In the genomic region with DNA sequence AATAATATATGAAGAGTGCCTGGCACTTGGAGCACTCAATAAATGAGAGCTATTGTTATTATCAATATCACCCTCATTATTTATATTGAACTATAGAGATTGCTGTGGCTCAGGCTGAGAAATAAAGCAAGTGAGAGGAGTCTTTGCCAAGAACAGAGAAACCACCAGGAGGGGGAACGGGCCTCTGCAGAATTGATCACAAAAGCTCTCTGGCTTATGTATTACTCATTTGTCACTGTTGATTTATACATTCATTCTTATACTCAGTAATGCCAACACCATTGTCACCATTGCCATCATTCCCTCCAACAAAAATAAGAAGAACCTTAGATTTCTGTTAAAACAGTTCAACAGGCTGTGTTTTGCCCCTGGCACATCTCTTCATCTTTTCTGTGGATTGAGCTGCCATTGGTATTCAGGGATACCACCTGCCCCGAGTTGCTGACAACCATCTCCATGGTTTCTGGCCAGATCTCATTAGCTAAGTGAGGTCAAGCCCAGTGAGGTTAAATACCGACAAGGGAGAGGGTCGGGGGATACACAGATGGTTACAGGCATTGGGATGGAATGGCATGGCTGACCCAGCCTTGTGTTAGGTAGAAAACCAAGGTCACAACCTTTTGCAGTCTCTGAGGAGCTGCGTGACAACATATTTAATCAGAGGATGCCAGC, we compare ENCODE assay signal across 11 cellular contexts. TPM values are rescaled to one million over a fixed set of nuclear protein-coding genes. Genes with fewer than 3 reads are reported as not detected.
A peak's percentile ranks its signal among the peaks of the same experiment; 100 is the strongest.
DNase-seq lines count a peak whose midpoint lies in the region; ATAC-seq and TF ChIP-seq lines count a peak whose summit lies in the region.
"Had no signal": no experiment of that assay in that cellular context is flagged by ENCODE, and none has a peak within 500 bp of the region (broad histone marks: within the 10 kb centered on the region; RNA-seq: fewer than 3 reads in every experiment).

No MANE protein-coding gene starts in this region.

- peak overlapping the region; percentile 66 for H3K4me3 Mint-ChIP-seq in T-helper 2 cell treated with Interferon-gamma antibody and Interleukin-4, amounts not matched to agents 5 μg/mL and 100 μg/mL, for 36 hours
- no peak overlapping the region for H3K4me3 Mint-ChIP-seq in stimulated activated naive CD8-positive, alpha-beta T cell treated with anti-CD3 and anti-CD28 coated beads, Interleukin-15, Interleukin-2, amounts not matched to agents 100 ng/mL and 50 ng/mL, for 24 hours
- no peak overlapping the region for H3K4me3 Mint-ChIP-seq in neural progenitor cell
- H3K4me3 Mint-ChIP-seq: H9 had no signal

- H3K27ac Mint-ChIP-seq in T-helper 2 cell treated with Interferon-gamma antibody and Interleukin-4, amounts not matched to agents 5 μg/mL and 100 μg/mL, for 36 hours: peak overlapping the region; percentile 93
- H3K27ac Mint-ChIP-seq in stimulated activated naive CD8-positive, alpha-beta T cell treated with anti-CD3 and anti-CD28 coated beads, Interleukin-15, Interleukin-2, amounts not matched to agents 100 ng/mL and 50 ng/mL, for 24 hours: peak overlapping the region; percentile 90
- H3K27ac Mint-ChIP-seq in neural progenitor cell: no peak overlapping the region
- H3K27ac Mint-ChIP-seq: H9 had no signal

- H3K9me3 Mint-ChIP-seq in T-helper 2 cell treated with Interferon-gamma antibody and Interleukin-4, amounts not matched to agents 5 μg/mL and 100 μg/mL, for 36 hours: no peaks in the 10 kb centered on the region
- H3K9me3 Mint-ChIP-seq in stimulated activated naive CD8-positive, alpha-beta T cell treated with anti-CD3 and anti-CD28 coated beads, Interleukin-15, Interleukin-2, amounts not matched to agents 100 ng/mL and 50 ng/mL, for 24 hours: no peaks in the 10 kb centered on the region
- H3K9me3 Mint-ChIP-seq in neural progenitor cell: no peaks in the 10 kb centered on the region
- H3K9me3 Mint-ChIP-seq: H9 had no signal

- H3K4me1 ChIP-seq in effector memory CD4-positive, alpha-beta T cell (ENCODE audit: control insufficient read depth, insufficient read depth, low read length, poor library complexity, severe bottlenecking): peaks cover 70% of the 10 kb centered on the region
- H3K4me1 ChIP-seq in neural progenitor cell: no peaks in the 10 kb centered on the region

- H3K27me3 Mint-ChIP-seq in T-helper 2 cell treated with Interferon-gamma antibody and Interleukin-4, amounts not matched to agents 5 μg/mL and 100 μg/mL, for 36 hours (ENCODE audit: low read depth): no peaks in the 10 kb centered on the region
- H3K27me3 Mint-ChIP-seq in stimulated activated naive CD8-positive, alpha-beta T cell treated with anti-CD3 and anti-CD28 coated beads, Interleukin-15, Interleukin-2, amounts not matched to agents 100 ng/mL and 50 ng/mL, for 24 hours: peaks cover 4% of the 10 kb centered on the region
- no peaks in the 10 kb centered on the region for H3K27me3 Mint-ChIP-seq in neural progenitor cell (ENCODE audit: insufficient read depth, low read depth)

- H2AFZ ChIP-seq in neural progenitor cell (replicated peaks): no peak overlapping the region

- H3K9ac ChIP-seq in neural progenitor cell: no peak overlapping the region
- H3K9ac ChIP-seq: parathyroid adenoma had no signal

- DNase-seq in stimulated activated CD4-positive, alpha-beta T cell treated with anti-CD3 and anti-CD28 coated beads, Interleukin-12 subunit alpha, Interleukin-12 subunit beta, amount 100 ng/mL, for 48 hours (ENCODE audit: low read depth in 2 of 3, low spot score in 1 of 3): peak; percentile 52 to 58 (median 55)
- no peak for DNase-seq in stimulated activated CD4-positive, alpha-beta T cell treated with anti-CD3 and anti-CD28 coated beads, Interleukin-4, amount 100 ng/mL, for 4 hours
- DNase-seq in T-helper 2 cell treated with Interferon-gamma antibody and Interleukin-4, amounts not matched to agents 5 μg/mL and 100 μg/mL, for 36 hours (ENCODE audit: low spot score): peak; percentile 74
- no peak for DNase-seq in effector memory CD4-positive, alpha-beta T cell
- DNase-seq in neural progenitor cell (ENCODE audit: low spot score) (no peak), amniotic stem cell (lab: John Stamatoyannopoulos, UW) (no peak)
- DNase-seq: H9, NCI-H1092 had no signal

- H4K20me1 ChIP-seq in neural progenitor cell (ENCODE audit: low read depth): no peaks in the 10 kb centered on the region

- H3K79me2 ChIP-seq in neural progenitor cell (ENCODE audit: low read depth): no peaks in the 10 kb centered on the region
- H3K79me2 ChIP-seq: parathyroid adenoma had no signal

- peaks cover 88% of the 10 kb centered on the region for H3K4me1 Mint-ChIP-seq in T-helper 2 cell treated with Interferon-gamma antibody and Interleukin-4, amounts not matched to agents 5 μg/mL and 100 μg/mL, for 36 hours (ENCODE audit: low read depth)
- H3K4me1 Mint-ChIP-seq in stimulated activated naive CD8-positive, alpha-beta T cell treated with anti-CD3 and anti-CD28 coated beads, Interleukin-15, Interleukin-2, amounts not matched to agents 100 ng/mL and 50 ng/mL, for 24 hours (ENCODE audit: low read depth): peaks cover 87% of the 10 kb centered on the region
- H3K4me1 Mint-ChIP-seq in neural progenitor cell: peaks cover 17% of the 10 kb centered on the region

- H3F3A ChIP-seq in neural progenitor cell (ENCODE audit: low read depth): no peaks in the 10 kb centered on the region

- no peak for TF ChIP-seq CTCF in neural progenitor cell (IDR thresholded peaks at IDR 0.05)

- no peaks in the 10 kb centered on the region for H3K27me3 ChIP-seq in effector memory CD4-positive, alpha-beta T cell (replicated peaks; ENCODE audit: control insufficient read depth, insufficient read depth, low read length, poor library complexity, severe bottlenecking)
- no peaks in the 10 kb centered on the region for H3K27me3 ChIP-seq in neural progenitor cell

- peak overlapping the region; percentile 61 for H3K27ac ChIP-seq in effector memory CD4-positive, alpha-beta T cell (ENCODE audit: insufficient read depth, low read length, poor library complexity, severe bottlenecking)
- H3K27ac ChIP-seq in neural progenitor cell: no peak overlapping the region
- H3K27ac ChIP-seq: parathyroid adenoma had no signal

- H3K9me3 ChIP-seq in effector memory CD4-positive, alpha-beta T cell (ENCODE audit: control insufficient read depth, low read length): no peaks in the 10 kb centered on the region
- no peaks in the 10 kb centered on the region for H3K9me3 ChIP-seq in neural progenitor cell (ENCODE audit: low read depth)

- H3K36me3 ChIP-seq in effector memory CD4-positive, alpha-beta T cell (ENCODE audit: control insufficient read depth, insufficient read depth, low read length): no peaks in the 10 kb centered on the region
- no peaks in the 10 kb centered on the region for H3K36me3 ChIP-seq in neural progenitor cell

- peak overlapping the region; percentile 18 for H3K4me3 ChIP-seq in effector memory CD4-positive, alpha-beta T cell (ENCODE audit: insufficient read depth, low read depth, low read length, poor library complexity, severe bottlenecking)
- H3K4me3 ChIP-seq in neural progenitor cell: no peak overlapping the region

- H3K4me2 ChIP-seq in neural progenitor cell: no peak overlapping the region

- H3K36me3 Mint-ChIP-seq in T-helper 2 cell treated with Interferon-gamma antibody and Interleukin-4, amounts not matched to agents 5 μg/mL and 100 μg/mL, for 36 hours (ENCODE audit: low read depth): no peaks in the 10 kb centered on the region
- no peaks in the 10 kb centered on the region for H3K36me3 Mint-ChIP-seq in stimulated activated naive CD8-positive, alpha-beta T cell treated with anti-CD3 and anti-CD28 coated beads, Interleukin-15, Interleukin-2, amounts not matched to agents 100 ng/mL and 50 ng/mL, for 24 hours (ENCODE audit: low read depth)
- H3K36me3 Mint-ChIP-seq in neural progenitor cell: no peaks in the 10 kb centered on the region

- no peak for ATAC-seq in GM21423 (IDR thresholded peaks at IDR 0.05; ENCODE audit: unreplicated experiment)

RNA-seq across cellular contexts. Expression of a gene that starts 21.8 kb away (rescaled TPM):
- 45.8 and 48.6 TPM in 2 replicates for total RNA-seq in neural progenitor cell (ENCODE audit: low replicate concordance)

Comparison
In these comparisons a context has a peak if more than half of its experiments do, and no peak if none do; other contexts are left out.
1. DNase-seq: peak in stimulated activated CD4-positive, alpha-beta T cell treated with anti-CD3 and anti-CD28 coated beads, Interleukin-12 subunit alpha, Interleukin-12 subunit beta, amount 100 ng/mL, for 48 hours (3 of 3) and T-helper 2 cell treated with Interferon-gamma antibody and Interleukin-4, amounts not matched to agents 5 μg/mL and 100 μg/mL, for 36 hours (single experiment); none in stimulated activated CD4-positive, alpha-beta T cell treated with anti-CD3 and anti-CD28 coated beads, Interleukin-4, amount 100 ng/mL, for 4 hours (0 of 2), effector memory CD4-positive, alpha-beta T cell (0 of 3), neural progenitor cell (single experiment) and amniotic stem cell (single experiment).